10 cellular contexts compared by ENCODE assay signal in genomic region chr18:13376298-13376840, GRCh38.
DNase-seq lines count a peak whose midpoint lies in the region; ATAC-seq and TF ChIP-seq lines count a peak whose summit lies in the region.
"Had no signal": no experiment of that assay in that cellular context is flagged by ENCODE, and none has a peak within 500 bp of the region (broad histone marks: within the 10 kb centered on the region; RNA-seq: fewer than 3 reads in every experiment).

No MANE protein-coding gene starts in this region.

- H3K4me3 Mint-ChIP-seq in activated CD8-positive, alpha-beta T cell treated with anti-CD3 and anti-CD28 coated beads, Interleukin-2, amount 10 ng/mL, durations not matched to agents 7 days and 5 days = peak overlapping the region; percentile 40
- peak overlapping the region; percentile 7 for H3K4me3 Mint-ChIP-seq in central memory CD8-positive, alpha-beta T cell

- CTCF ChIA-PET in activated CD8-positive, alpha-beta T cell treated with anti-CD3 and anti-CD28 coated beads, Interleukin-2, amount 10 ng/mL, durations not matched to agents 7 days and 5 days (lab: Charles Lee) = interaction anchor here (0.8 to 5.9 kb wide), 6 partner anchors 88 to 238 kb away, joined by 3 to 33 read pairs (median 4); no protein-coding TSS in a partner anchor

- POLR2A ChIA-PET in activated CD8-positive, alpha-beta T cell treated with anti-CD3 and anti-CD28 coated beads, Interleukin-2, amount 10 ng/mL, durations not matched to agents 7 days and 5 days (lab: Charles Lee) = interaction anchor here (0.6 to 2.5 kb wide), 5 partner anchors 12 to 160 kb away, joined by 3 to 6 read pairs (median 5); no protein-coding TSS in a partner anchor

- H3K36me3 Mint-ChIP-seq in activated CD8-positive, alpha-beta T cell treated with anti-CD3 and anti-CD28 coated beads, Interleukin-2, amount 10 ng/mL, durations not matched to agents 7 days and 5 days (ENCODE audit: low read depth) = no peaks in the 10 kb centered on the region
- no peaks in the 10 kb centered on the region for H3K36me3 Mint-ChIP-seq in central memory CD8-positive, alpha-beta T cell (ENCODE audit: insufficient read depth)

- H3K27ac ChIP-seq in KOPT-K1 (ENCODE audit: low read depth, low read length, poor library complexity, severe bottlenecking) (peak overlapping the region; percentile 87), testis (no peak overlapping the region), foreskin keratinocyte (no peak overlapping the region)
- H3K27ac ChIP-seq: SJCRH30 had no signal

- H3K4me1 ChIP-seq in testis (no peaks in the 10 kb centered on the region), foreskin keratinocyte (no peaks in the 10 kb centered on the region)
- H3K4me1 ChIP-seq: SJCRH30 had no signal

- peak; percentile 27 for ATAC-seq in activated CD8-positive, alpha-beta T cell treated with anti-CD3 and anti-CD28 coated beads, Interleukin-2, amount 10 ng/mL, durations not matched to agents 7 days and 5 days
- ATAC-seq in central memory CD8-positive, alpha-beta T cell (replicated peaks; ENCODE audit: extremely low read depth, poor library complexity, severe bottlenecking) = peak; percentile 35
- ATAC-seq in HG02759 (IDR thresholded peaks at IDR 0.05; ENCODE audit: unreplicated experiment) (no peak), foreskin keratinocyte (no peak)

- intact Hi-C loops in testis (cut with DNase I; ENCODE audit: low total_unique reads) = no loop called here

- H3K9me3 Mint-ChIP-seq in activated CD8-positive, alpha-beta T cell treated with anti-CD3 and anti-CD28 coated beads, Interleukin-2, amount 10 ng/mL, durations not matched to agents 7 days and 5 days (ENCODE audit: insufficient read depth) = no peaks in the 10 kb centered on the region
- no peaks in the 10 kb centered on the region for H3K9me3 Mint-ChIP-seq in central memory CD8-positive, alpha-beta T cell

- H3K27me3 ChIP-seq in testis (no peaks in the 10 kb centered on the region), foreskin keratinocyte (peaks cover 2% of the 10 kb centered on the region)
- H3K27me3 ChIP-seq: SJCRH30 had no signal

- TF ChIP-seq CTCF in testis (IDR thresholded peaks at IDR 0.05) (no peak), foreskin keratinocyte (conservative IDR thresholded peaks at IDR 0.05) (no peak)

- peak; percentile 64 for DNase-seq in activated CD8-positive, alpha-beta T cell treated with anti-CD3 and anti-CD28 coated beads, Interleukin-2, amount 10 ng/mL, durations not matched to agents 7 days and 5 days
- DNase-seq in central memory CD8-positive, alpha-beta T cell (ENCODE audit: low spot score in 2 of 2) = no peak
- peak; percentile 63 for DNase-seq in stimulated activated CD4-positive, alpha-beta T cell treated with anti-CD3 and anti-CD28 coated beads, Interleukin-4, amount 100 ng/mL, for 24 hours
- no peak for DNase-seq in testis
- no peak for DNase-seq in DMS 273 treated with DMSO at 0.1 percent for 48 hours (lab: John Stamatoyannopoulos, UW)
- no peak for DNase-seq in foreskin keratinocyte
- DNase-seq: NCI-H1694, SJCRH30 had no signal

- no peak for TF ChIP-seq POLR2A in testis (IDR thresholded peaks at IDR 0.05)

- H3K9me3 ChIP-seq in KOPT-K1 (ENCODE audit: insufficient read depth, low read length, poor library complexity, severe bottlenecking) = no peaks in the 10 kb centered on the region
- no peaks in the 10 kb centered on the region for H3K9me3 ChIP-seq in testis
- H3K9me3 ChIP-seq: SJCRH30 had no signal

- WGBS in testis, 2 donors = 92 to 96% methylated on average over 22 to 23 of the region's 23 CpGs

- no peaks in the 10 kb centered on the region for H3K36me3 ChIP-seq in KOPT-K1 (ENCODE audit: insufficient read depth, low read length)
- no peaks in the 10 kb centered on the region for H3K36me3 ChIP-seq in testis (ENCODE audit: low read depth, missing control alignments)
- H3K36me3 ChIP-seq: SJCRH30 had no signal

- H3K27ac Mint-ChIP-seq in activated CD8-positive, alpha-beta T cell treated with anti-CD3 and anti-CD28 coated beads, Interleukin-2, amount 10 ng/mL, durations not matched to agents 7 days and 5 days = peak overlapping the region; percentile 82
- H3K27ac Mint-ChIP-seq in central memory CD8-positive, alpha-beta T cell (ENCODE audit: low read depth) = peak overlapping the region; percentile 60

- no peaks in the 10 kb centered on the region for H3K27me3 Mint-ChIP-seq in activated CD8-positive, alpha-beta T cell treated with anti-CD3 and anti-CD28 coated beads, Interleukin-2, amount 10 ng/mL, durations not matched to agents 7 days and 5 days (ENCODE audit: low read depth)
- H3K27me3 Mint-ChIP-seq in central memory CD8-positive, alpha-beta T cell = no peaks in the 10 kb centered on the region

- H3K4me1 Mint-ChIP-seq in activated CD8-positive, alpha-beta T cell treated with anti-CD3 and anti-CD28 coated beads, Interleukin-2, amount 10 ng/mL, durations not matched to agents 7 days and 5 days (ENCODE audit: low read depth) = peaks cover 80% of the 10 kb centered on the region
- H3K4me1 Mint-ChIP-seq in central memory CD8-positive, alpha-beta T cell = peaks cover 11% of the 10 kb centered on the region

- H3K4me3 ChIP-seq in testis = no peak overlapping the region
- H3K4me3 ChIP-seq: SJCRH30 had no signal

Comparison
In these comparisons a context has a peak if more than half of its experiments do, and no peak if none do; other contexts are left out.
1. ATAC-seq: peak in activated CD8-positive, alpha-beta T cell treated with anti-CD3 and anti-CD28 coated beads, Interleukin-2, amount 10 ng/mL, durations not matched to agents 7 days and 5 days (single experiment) and central memory CD8-positive, alpha-beta T cell (single experiment); none in HG02759 (single experiment) and foreskin keratinocyte (single experiment).
2. DNase-seq: peak in activated CD8-positive, alpha-beta T cell treated with anti-CD3 and anti-CD28 coated beads, Interleukin-2, amount 10 ng/mL, durations not matched to agents 7 days and 5 days (single experiment) and stimulated activated CD4-positive, alpha-beta T cell treated with anti-CD3 and anti-CD28 coated beads, Interleukin-4, amount 100 ng/mL, for 24 hours (single experiment); none in central memory CD8-positive, alpha-beta T cell (0 of 2), testis (single experiment), DMS 273 treated with DMSO at 0.1 percent for 48 hours (single experiment) and foreskin keratinocyte (0 of 2).